16 cellular contexts compared by ENCODE assay signal in the genomic region with DNA sequence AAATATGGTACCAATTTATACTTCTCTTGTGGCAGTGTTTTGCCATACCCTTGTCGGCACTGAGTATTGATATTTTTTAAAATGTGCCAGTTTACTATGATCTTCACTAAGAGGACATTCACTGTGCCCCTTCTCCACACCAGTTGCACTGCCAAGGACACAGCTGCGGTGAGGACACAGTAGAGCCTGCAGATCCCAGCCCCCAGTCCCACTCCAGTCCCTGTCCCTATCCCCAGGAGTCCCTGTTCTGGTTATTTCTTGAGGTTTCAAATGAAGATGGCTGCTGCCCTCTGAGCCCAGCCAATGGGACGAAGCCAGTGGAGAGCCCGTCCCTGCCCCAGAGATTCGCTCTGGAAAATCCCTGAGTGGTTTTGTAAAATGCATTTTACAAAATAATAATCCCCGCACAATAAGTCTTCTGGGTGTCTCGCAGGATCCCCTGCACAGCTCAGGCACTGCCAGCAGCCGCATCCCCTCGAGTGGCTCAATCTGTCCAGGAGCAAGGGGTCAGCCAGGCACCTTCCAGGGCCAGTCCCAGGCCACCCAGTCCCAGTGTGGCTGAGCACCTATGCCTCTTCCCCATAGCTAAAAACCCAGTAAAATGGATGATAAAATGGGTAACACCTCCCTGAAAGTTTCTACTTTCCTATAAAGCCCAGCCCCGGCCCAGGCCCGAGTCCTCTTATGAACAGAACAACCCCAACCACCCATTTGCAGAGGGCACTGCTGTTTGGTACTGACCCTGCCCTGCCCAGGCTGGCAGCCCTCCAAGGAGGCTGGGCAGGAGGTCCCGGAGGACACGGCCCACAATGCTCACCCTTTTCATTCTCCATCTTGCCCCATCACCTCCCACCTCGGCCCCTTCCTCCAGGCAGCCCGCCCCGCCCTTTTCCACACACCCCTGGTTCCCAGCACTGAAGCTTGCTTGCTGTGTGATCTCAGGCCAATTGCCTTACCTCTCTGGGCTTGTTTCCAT.
DNase-seq lines count a peak whose midpoint lies in the region; TF ChIP-seq lines count a peak whose summit lies in the region.
"Had no signal": no experiment of that assay in that cellular context is flagged by ENCODE, and none has a peak within 500 bp of the region (broad histone marks: within the 10 kb centered on the region; RNA-seq: fewer than 3 reads in every experiment).

No MANE protein-coding gene starts in this region.

- no peak overlapping the region for H3K4me3 ChIP-seq in thyroid gland (replicated peaks in 1 of 3)
- H3K4me3 ChIP-seq: body of pancreas, upper lobe of left lung had no signal

- no peak for TF ChIP-seq CTCF in nephron progenitor cell (IDR thresholded peaks at IDR 0.05)
- no peak for TF ChIP-seq CTCF in thyroid gland (IDR thresholded peaks at IDR 0.05)

- H3K9me3 ChIP-seq in thyroid gland, result no peaks in the 10 kb centered on the region
- H3K9me3 ChIP-seq: body of pancreas, upper lobe of left lung had no signal

- H3K36me3 ChIP-seq in thyroid gland, result peaks cover 0 to 9% of the 10 kb centered on the region in 2 donors

- no peak for TF ChIP-seq POLR2A in thyroid gland (IDR thresholded peaks at IDR 0.05)

- H3K4me3 Mint-ChIP-seq in activated naive CD8-positive, alpha-beta T cell, result no peak overlapping the region
- no peak overlapping the region for H3K4me3 Mint-ChIP-seq in activated naive CD8-positive, alpha-beta T cell treated with anti-CD3 and anti-CD28 coated beads for 36 hours
- H3K4me3 Mint-ChIP-seq in nephron progenitor cell, result no peak overlapping the region
- H3K4me3 Mint-ChIP-seq: CD8-positive, alpha-beta memory T cell had no signal

- no peak for DNase-seq in activated naive CD8-positive, alpha-beta T cell treated with anti-CD3 and anti-CD28 coated beads for 36 hours
- peak in 1 of 61 donors; percentile 17 for DNase-seq in caudate nucleus (lab: John Stamatoyannopoulos, UW)
- no peak for DNase-seq in nephron progenitor cell
- DNase-seq in thyroid gland, result no peak
- DNase-seq in activated CD4-positive, alpha-beta T cell treated with anti-CD3 and anti-CD28 coated beads for 48 hours, result no peak
- no peak for DNase-seq in NCI-H2196 (lab: John Stamatoyannopoulos, UW; ENCODE audit: unreplicated experiment)
- DNase-seq in retina, result no peak
- DNase-seq: activated effector memory CD4-positive, alpha-beta T cell treated with anti-CD3 and anti-CD28 coated beads, Interleukin-2, amount 50 U/mL, for 16 hours; body of pancreas; NCI-H1930; NCI-H526 treated with DMSO at 0.1 percent for 48 hours; PC-3; stimulated activated CD4-positive, alpha-beta T cell treated with anti-CD3 and anti-CD28 coated beads, Interleukin-1b, Interleukin-23, amount 100 ng/mL, for 48 hours had no signal

- peaks cover 2% of the 10 kb centered on the region for H3K4me1 Mint-ChIP-seq in activated naive CD8-positive, alpha-beta T cell (ENCODE audit: low read depth)
- no peaks in the 10 kb centered on the region for H3K4me1 Mint-ChIP-seq in activated naive CD8-positive, alpha-beta T cell treated with anti-CD3 and anti-CD28 coated beads for 36 hours
- peaks cover 37% of the 10 kb centered on the region for H3K4me1 Mint-ChIP-seq in nephron progenitor cell

- H3K4me1 ChIP-seq in thyroid gland, result peaks cover 45 to 79% of the 10 kb centered on the region in 2 donors

- intact Hi-C loops in thyroid gland (cut with DNase I), result no loop called here

- no peaks in the 10 kb centered on the region for H3K9me3 Mint-ChIP-seq in activated naive CD8-positive, alpha-beta T cell (ENCODE audit: low read depth)
- peaks cover 16% of the 10 kb centered on the region for H3K9me3 Mint-ChIP-seq in activated naive CD8-positive, alpha-beta T cell treated with anti-CD3 and anti-CD28 coated beads for 36 hours
- H3K9me3 Mint-ChIP-seq in nephron progenitor cell, result peaks cover 41% of the 10 kb centered on the region

- peaks cover 2% of the 10 kb centered on the region for H3K36me3 Mint-ChIP-seq in activated naive CD8-positive, alpha-beta T cell
- H3K36me3 Mint-ChIP-seq in activated naive CD8-positive, alpha-beta T cell treated with anti-CD3 and anti-CD28 coated beads for 36 hours, result peaks cover 52% of the 10 kb centered on the region
- peaks cover 73% of the 10 kb centered on the region for H3K36me3 Mint-ChIP-seq in nephron progenitor cell (ENCODE audit: low read depth)

- peak overlapping the region; percentile 50 for H3K27ac Mint-ChIP-seq in activated naive CD8-positive, alpha-beta T cell
- no peak overlapping the region for H3K27ac Mint-ChIP-seq in activated naive CD8-positive, alpha-beta T cell treated with anti-CD3 and anti-CD28 coated beads for 36 hours
- H3K27ac Mint-ChIP-seq in nephron progenitor cell, result peak overlapping the region; percentile 94

- H3K27me3 Mint-ChIP-seq in activated naive CD8-positive, alpha-beta T cell, result no peaks in the 10 kb centered on the region
- H3K27me3 Mint-ChIP-seq in activated naive CD8-positive, alpha-beta T cell treated with anti-CD3 and anti-CD28 coated beads for 36 hours, result no peaks in the 10 kb centered on the region
- H3K27me3 Mint-ChIP-seq in nephron progenitor cell (ENCODE audit: low read depth, poor library complexity), result no peaks in the 10 kb centered on the region
- H3K27me3 Mint-ChIP-seq: CD8-positive, alpha-beta memory T cell had no signal

- H3K27ac ChIP-seq in caudate nucleus (ENCODE audit: low read depth, low read length) (peak overlapping the region; percentile 5), thyroid gland (peak overlapping the region in 2 of 3 donors; percentile 29 to 61)

- H3K27me3 ChIP-seq in thyroid gland, result no peaks in the 10 kb centered on the region
- H3K27me3 ChIP-seq: body of pancreas, upper lobe of left lung had no signal

- WGBS in thyroid gland, 2 donors, result 87 to 89% methylated on average over 16 of the region's 16 CpGs
